ENCODE assay signal across 36 cellular contexts in genomic region chr5:22901885-22902284, GRCh38. TPM values are rescaled to one million over a fixed set of nuclear protein-coding genes. Genes with fewer than 3 reads are reported as not detected.
"Had no signal": no experiment of that assay in that cellular context is flagged by ENCODE, and none has a peak within 500 bp of the region (broad histone marks: within the 10 kb centered on the region; RNA-seq: fewer than 3 reads in every experiment).

No MANE protein-coding gene starts in this region.

- H3K27me3 ChIP-seq: ascending aorta, cardiac muscle cell, Peyer's patch had no signal

- DNase-seq: activated CD4-positive, alpha-beta memory T cell treated with anti-CD3 and anti-CD28 coated beads, Interleukin-2, amount 10 ng/mL, durations not matched to agents 7 days and 5 days; activated CD4-positive, alpha-beta T cell treated with anti-CD3 and anti-CD28 coated beads for 1 hour; activated CD4-positive, alpha-beta T cell treated with anti-CD3 and anti-CD28 coated beads for 48 hours; activated CD4-positive, CD25-positive, alpha-beta regulatory T cell; activated CD8-positive, alpha-beta memory T cell treated with anti-CD3 and anti-CD28 coated beads for 24 hours; activated CD8-positive, alpha-beta memory T cell treated with anti-CD3 and anti-CD28 coated beads, Interleukin-2, amount 10 ng/mL, durations not matched to agents 7 days and 5 days; activated CD8-positive, alpha-beta memory T cell treated with anti-CD3 and anti-CD28 coated beads, Interleukin-2, amount 50 U/mL, for 48 hours; activated effector memory CD4-positive, alpha-beta T cell treated with anti-CD3 and anti-CD28 coated beads, Interleukin-2, amount 50 U/mL, for 16 hours; activated naive CD4-positive, alpha-beta T cell; activated naive CD4-positive, alpha-beta T cell treated with anti-CD3 and anti-CD28 coated beads, Interleukin-2, amount 50 U/mL, for 16 hours; activated naive CD8-positive, alpha-beta T cell treated with anti-CD3 and anti-CD28 coated beads for 36 hours; activated T-cell treated with anti-CD3 and anti-CD28 coated beads, Interleukin-2, amount 50 U/mL, for 48 hours; amniotic stem cell; MM.1S; MV-4-11; NCI-H1092; NCI-H1436 treated with DMSO at 0.1 percent for 48 hours; NCI-H1694 treated with DMSO at 0.1 percent for 48 hours; NCI-H2029; NCI-H510A; NCI-H526; NCI-H748 treated with DMSO at 0.1 percent for 48 hours; NK-92 treated with Interleukin-12 subunit alpha and Interleukin-12 subunit beta, amount 100 ng/mL, for 24 hours; PC-3; Right ventricle myocardium superior; RPMI8226; SW 1271; T-helper 1 cell; T-helper 2 cell; T-helper 9 cell; WERI-Rb-1 had no signal

- H3K4me3 ChIP-seq: ascending aorta, cardiac muscle cell, Peyer's patch had no signal

- ATAC-seq: activated CD8-positive, alpha-beta memory T cell treated with anti-CD3 and anti-CD28 coated beads, Interleukin-2, amount 10 ng/mL, durations not matched to agents 7 days and 5 days; PC-3 had no signal

- H3K4me1 ChIP-seq: ascending aorta, Peyer's patch had no signal

- H3K27ac ChIP-seq: ascending aorta, cardiac muscle cell, KMS-11, Peyer's patch, WERI-Rb-1 had no signal

- H3K36me3 ChIP-seq: ascending aorta, cardiac muscle cell, Peyer's patch, WERI-Rb-1 had no signal

- H3K9me3 ChIP-seq: ascending aorta, Peyer's patch had no signal

RNA-seq across cellular contexts. Expression of gene CDH12, which starts 48.7 kb away (rescaled TPM):
- total RNA-seq: activated CD4-positive, alpha-beta memory T cell treated with anti-CD3 and anti-CD28 coated beads, Interleukin-2, amount 10 ng/mL, durations not matched to agents 7 days and 5 days; activated CD8-positive, alpha-beta memory T cell treated with anti-CD3 and anti-CD28 coated beads, Interleukin-2, amount 10 ng/mL, durations not matched to agents 7 days and 5 days; activated naive CD8-positive, alpha-beta T cell treated with anti-CD3 and anti-CD28 coated beads for 36 hours; LHCN-M2; Peyer's patch; Right ventricle myocardium superior had no signal
